Comparison of ENCODE assay signal across 10 cellular contexts in the genomic region with DNA sequence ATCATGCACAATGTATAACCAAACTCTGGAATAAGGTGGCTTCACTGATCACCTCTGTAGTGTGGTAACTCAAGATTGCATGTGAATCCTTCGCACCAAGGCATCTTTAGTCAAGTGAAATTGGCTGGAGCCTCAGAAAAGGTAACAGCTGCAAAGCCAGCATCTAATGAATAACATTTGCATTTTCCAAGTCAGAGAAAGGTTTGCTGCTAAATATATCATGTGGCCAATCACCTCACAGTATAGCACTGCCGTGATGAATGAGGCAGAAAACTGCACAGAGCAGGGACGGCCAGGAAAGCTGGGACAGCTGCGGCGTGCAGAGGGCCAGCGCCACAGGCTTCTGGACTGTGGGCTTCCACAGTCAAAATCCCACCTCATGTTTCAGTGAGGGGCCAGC. TPM values are rescaled to one million over a fixed set of nuclear protein-coding genes. Genes with fewer than 3 reads are reported as not detected.
A peak's percentile ranks its signal among the peaks of the same experiment; 100 is the strongest.
DNase-seq lines count a peak whose midpoint lies in the region; ATAC-seq, FAIRE-seq and TF ChIP-seq lines count a peak whose summit lies in the region.
"Had no signal": no experiment of that assay in that cellular context is flagged by ENCODE, and none has a peak within 500 bp of the region (broad histone marks: within the 10 kb centered on the region; RNA-seq: fewer than 3 reads in every experiment).

No MANE protein-coding gene starts in this region.

- H3K27me3 ChIP-seq in mesenchymal stem cell (ENCODE audit: control insufficient read depth in 1 of 2, insufficient read depth in 1 of 2, low read length in 2 of 2) (no peaks in the 10 kb centered on the region), lower lobe of right lung (ENCODE audit: low read depth) (no peaks in the 10 kb centered on the region)
- no peaks in the 10 kb centered on the region for H3K27me3 ChIP-seq in CD4-positive, alpha-beta T cell (ENCODE audit: control insufficient read depth, insufficient read depth, low read length)
- H3K27me3 ChIP-seq: uterus had no signal

- peak overlapping the region; percentile 14 for H2AFZ ChIP-seq in mesenchymal stem cell (ENCODE audit: low read depth, low read length)

- H3K36me3 ChIP-seq in mesenchymal stem cell (ENCODE audit: control insufficient read depth in 1 of 2, insufficient read depth in 2 of 2, low read depth in 1 of 2, low read length in 2 of 2) = peaks cover 3 to 17% of the 10 kb centered on the region in 2 experiments
- peaks cover 9% of the 10 kb centered on the region for H3K36me3 ChIP-seq in lower lobe of right lung
- H3K36me3 ChIP-seq: uterus had no signal

- H3K9ac ChIP-seq in mesenchymal stem cell (ENCODE audit: low read length) = peak overlapping the region; percentile 17

- H4K91ac ChIP-seq in mesenchymal stem cell (ENCODE audit: low read length) = no peak overlapping the region

- H3K27me3 Mint-ChIP-seq in CD4-positive, alpha-beta T cell = no peaks in the 10 kb centered on the region

- no peak overlapping the region for H3K4ac ChIP-seq in mesenchymal stem cell (ENCODE audit: low read depth in 1 of 2, low read length in 2 of 2)

- H3K4me1 Mint-ChIP-seq in CD4-positive, alpha-beta T cell (ENCODE audit: low read depth) = peaks cover 28% of the 10 kb centered on the region

- peaks cover 49% of the 10 kb centered on the region for H3K36me3 Mint-ChIP-seq in CD4-positive, alpha-beta T cell (ENCODE audit: low read depth)

- H3K9me3 ChIP-seq in mesenchymal stem cell (ENCODE audit: control insufficient read depth, low read length) (no peaks in the 10 kb centered on the region), lower lobe of right lung (no peaks in the 10 kb centered on the region)
- no peaks in the 10 kb centered on the region for H3K9me3 ChIP-seq in CD4-positive, alpha-beta T cell (ENCODE audit: control insufficient read depth, low read length)
- H3K9me3 ChIP-seq: uterus had no signal

- no peak overlapping the region for H2BK120ac ChIP-seq in mesenchymal stem cell (ENCODE audit: low read depth, low read length)

- H2BK12ac ChIP-seq in mesenchymal stem cell (ENCODE audit: low read length in 2 of 2) = no peak overlapping the region

- intact Hi-C loops in lower lobe of right lung (cut with DNase I) = no loop called here
- intact Hi-C loops in CD4-positive, alpha-beta T cell (cut with DNase I, micrococcal nuclease) = loop anchor here in 1 of 2 experiments (10.0 kb wide), 2 partner anchors 543 to 717 kb away; a partner anchor contains a TSS

- no peak for TF ChIP-seq CTCF in lower lobe of right lung (IDR thresholded peaks at IDR 0.05)
- TF ChIP-seq CTCF in CD4-positive, alpha-beta T cell (IDR thresholded peaks at IDR 0.05) = no peak

- FAIRE-seq in urothelium cell line (lab: Jason Lieb, UNC) = no peak

- H2BK5ac ChIP-seq in mesenchymal stem cell (ENCODE audit: low read depth, low read length, poor library complexity, severe bottlenecking) = no peak overlapping the region

- H3K14ac ChIP-seq in mesenchymal stem cell (ENCODE audit: low read length in 2 of 2) = no peak overlapping the region

- H3K4me3 Mint-ChIP-seq in CD4-positive, alpha-beta T cell = no peak overlapping the region

- H3K27ac Mint-ChIP-seq in CD4-positive, alpha-beta T cell = no peak overlapping the region

- H3K9me3 Mint-ChIP-seq in CD4-positive, alpha-beta T cell = no peaks in the 10 kb centered on the region

- peaks cover 22% of the 10 kb centered on the region for H3K79me1 ChIP-seq in mesenchymal stem cell (replicated peaks; ENCODE audit: low read length, poor library complexity, severe bottlenecking)

- no peak overlapping the region for H2AK5ac ChIP-seq in mesenchymal stem cell (ENCODE audit: low read length, severe bottlenecking)

- no peak overlapping the region for H3K23ac ChIP-seq in mesenchymal stem cell (ENCODE audit: low read length in 2 of 2)

- POLR2A ChIA-PET in CD4-positive, alpha-beta T cell (lab: Charles Lee) = no interaction called here

- H3K4me2 ChIP-seq in mesenchymal stem cell (ENCODE audit: low read length, poor library complexity, severe bottlenecking) = no peak overlapping the region

- 95% methylated on average over 6 of the region's 6 CpGs for WGBS in mesenchymal stem cell

- H3K4me1 ChIP-seq in mesenchymal stem cell (ENCODE audit: control insufficient read depth, insufficient read depth, low read depth, low read length) = peaks cover 2% of the 10 kb centered on the region
- H3K4me1 ChIP-seq in lower lobe of right lung = peaks cover 18% of the 10 kb centered on the region
- H3K4me1 ChIP-seq: uterus had no signal

- H3K4me3 ChIP-seq in mesenchymal stem cell (ENCODE audit: insufficient read depth in 1 of 2, low read depth in 1 of 2, low read length in 2 of 2) = no peak overlapping the region
- H3K4me3 ChIP-seq in lower lobe of right lung = no peak overlapping the region
- H3K4me3 ChIP-seq: uterus had no signal

- CTCF ChIA-PET in CD4-positive, alpha-beta T cell (lab: Charles Lee) = no interaction called here

- H3K18ac ChIP-seq in mesenchymal stem cell (ENCODE audit: low read depth in 1 of 2, low read length in 2 of 2) = peak overlapping the region in 1 of 2 experiments; percentile 9

- H3K27ac ChIP-seq in mesenchymal stem cell (ENCODE audit: low read length, poor library complexity, severe bottlenecking) (no peak overlapping the region), lower lobe of right lung (no peak overlapping the region)
- no peak overlapping the region for H3K27ac ChIP-seq in CD4-positive, alpha-beta T cell (ENCODE audit: low read depth, low read length)
- H3K27ac ChIP-seq: uterus had no signal

- H4K8ac ChIP-seq in mesenchymal stem cell (ENCODE audit: low read length) = no peak overlapping the region

- DNase-seq in mesenchymal stem cell (no peak), urothelium cell line (ENCODE audit: low spot score) (no peak), lower lobe of right lung (no peak), GDM1 (lab: John Stamatoyannopoulos, UW) (no peak)
- no peak for DNase-seq in CD4-positive, alpha-beta T cell
- DNase-seq: activated gamma-delta T cell treated with Interleukin-2 at 50 U/mL for 16 hours, uterus had no signal

- ATAC-seq in GM18861 (IDR thresholded peaks at IDR 0.05; ENCODE audit: unreplicated experiment) = peak; percentile 55
- ATAC-seq in GM21723 (IDR thresholded peaks at IDR 0.05; ENCODE audit: unreplicated experiment) = peak; percentile 59
- ATAC-seq in HG03442 (IDR thresholded peaks at IDR 0.05; ENCODE audit: unreplicated experiment) = peak; percentile 62
- ATAC-seq in lower lobe of right lung = no peak
- no peak for ATAC-seq in CD4-positive, alpha-beta T cell (ENCODE audit: poor library complexity)

- no peak overlapping the region for H2BK15ac ChIP-seq in mesenchymal stem cell (ENCODE audit: low read depth, poor library complexity, severe bottlenecking)

RNA-seq across cellular contexts. Expression of a gene that starts 18.5 kb away (rescaled TPM):
- polyA plus RNA-seq in mesenchymal stem cell (2013, experiment 1 of 2) = 34.7 TPM
- polyA plus RNA-seq in mesenchymal stem cell (2013, experiment 2 of 2) = 34.6 TPM
- total RNA-seq in lower lobe of right lung = 35.1 TPM
- 10 to 100 TPM; 25.0 to 26.1 TPM for total RNA-seq in CD4-positive, alpha-beta T cell

RNA-seq across cellular contexts. Expression of a gene that starts 18.6 kb away (rescaled TPM):
- polyA plus RNA-seq in mesenchymal stem cell (2013, experiment 1 of 2) = 5.4 TPM
- polyA plus RNA-seq in mesenchymal stem cell (2013, experiment 2 of 2) = 4.9 TPM
- 5.9 TPM for total RNA-seq in lower lobe of right lung
- 1 to 10 TPM; 2.9 to 3.3 TPM for total RNA-seq in CD4-positive, alpha-beta T cell

Comparison
In these comparisons a context has a peak if more than half of its experiments do, and no peak if none do; other contexts are left out.
1. ATAC-seq: peak in GM18861 (single experiment), GM21723 (single experiment) and HG03442 (single experiment); none in lower lobe of right lung (0 of 2) and CD4-positive, alpha-beta T cell (single experiment).